8 cellular contexts compared by ENCODE assay signal in the genomic region with DNA sequence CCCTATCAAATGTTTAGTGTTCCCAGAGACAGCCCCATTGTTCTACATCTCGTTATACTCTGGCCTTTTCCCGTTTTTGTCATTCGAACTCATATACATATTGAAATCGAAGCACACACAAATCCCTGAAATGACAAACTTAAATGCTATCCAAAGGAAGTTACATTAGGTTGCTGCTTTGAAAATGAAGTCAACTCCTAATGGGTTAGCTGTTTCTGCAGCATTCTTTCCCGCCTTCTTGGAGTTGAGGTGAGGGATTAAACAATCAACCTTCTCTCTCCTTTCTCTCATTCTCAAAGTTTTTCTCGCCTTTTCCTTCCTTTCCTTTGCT. TPM values are rescaled to one million over a fixed set of nuclear protein-coding genes. Genes with fewer than 3 reads are reported as not detected.
DNase-seq lines count a peak whose midpoint lies in the region; ATAC-seq, FAIRE-seq and TF ChIP-seq lines count a peak whose summit lies in the region.

No MANE protein-coding gene starts in this region.

- CTCF ChIA-PET in PC-3 (lab: Charles Lee) (interaction anchor here (0.6 kb wide), 1 partner anchor 136 kb away, joined by 3 read pairs; no protein-coding TSS in a partner anchor), endothelial cell of umbilical vein (lab: Charles Lee) (interaction anchor here (0.7 to 4.9 kb wide), 10 partner anchors 11 to 256 kb away, joined by 3 to 24 read pairs (median 4); partner anchors contain the start of genes M6PR and RIMKLB)

- H2AFZ ChIP-seq in PC-3 (ENCODE audit: low read length) = peak overlapping the region; percentile 97
- H2AFZ ChIP-seq in endothelial cell of umbilical vein (ENCODE audit: low read depth, low read length) = peak overlapping the region; percentile 87

- H3K27ac ChIP-seq in PC-3 (ENCODE audit: low read length) (no peak overlapping the region), endothelial cell of umbilical vein (ENCODE audit: insufficient read depth, low read depth, low read length) (peak overlapping the region; percentile 65)

- H3K4me1 ChIP-seq in PC-3 (ENCODE audit: insufficient read depth, low read length) (peaks cover 11% of the 10 kb centered on the region), endothelial cell of umbilical vein (ENCODE audit: control insufficient read depth, extremely low read depth, insufficient read depth, low read length) (peaks cover 18% of the 10 kb centered on the region)

- no peak for DNase-seq in GM12865 (ENCODE audit: low read depth)
- DNase-seq in PC-3 = no peak
- DNase-seq in endothelial cell of umbilical vein (ENCODE audit: low read depth, low spot score) = no peak
- no peak for DNase-seq in progenitor cell of endocrine pancreas (ENCODE audit: low spot score, unreplicated experiment)
- no peak for DNase-seq in middle frontal gyrus (ENCODE audit: extremely low spot score, low spot score)
- DNase-seq in stimulated activated CD4-positive, alpha-beta T cell treated with anti-CD3 and anti-CD28 coated beads, Interleukin-2, amount 100 ng/mL, for 24 hours = no peak
- no peak for DNase-seq in stimulated activated CD4-positive, alpha-beta T cell treated with anti-CD3 and anti-CD28 coated beads, Interleukin-2, amount 100 ng/mL, for 48 hours

- TF ChIP-seq CTCF in GM12865 (IDR thresholded peaks at IDR 0.05; ENCODE audit: insufficient read depth, low read depth, low read length, missing control alignments) (no peak), PC-3 (conservative IDR thresholded peaks at IDR 0.05; ENCODE audit: low read depth, low read length) (no peak), endothelial cell of umbilical vein (IDR thresholded peaks at IDR 0.05; ENCODE audit: extremely low read depth in 1 of 2, insufficient read depth in 1 of 2, low read depth in 1 of 2, low read length in 2 of 2) (no peak), progenitor cell of endocrine pancreas (IDR thresholded peaks at IDR 0.05; ENCODE audit: unreplicated experiment) (no peak)

- ATAC-seq in PC-3 (no peak), GM21390 (IDR thresholded peaks at IDR 0.05; ENCODE audit: unreplicated experiment) (no peak)

- FAIRE-seq in endothelial cell of umbilical vein (lab: Jason Lieb, UNC) = no peak

- H3K27me3 Mint-ChIP-seq in progenitor cell of endocrine pancreas = no peaks in the 10 kb centered on the region

- no peaks in the 10 kb centered on the region for H3K9me2 ChIP-seq in PC-3 (replicated peaks; ENCODE audit: low read length)

- H3K9ac ChIP-seq in PC-3 (ENCODE audit: low read length) = peak overlapping the region; percentile 35; the same call in 1 of the 2 replicates
- peak overlapping the region; percentile 69 for H3K9ac ChIP-seq in endothelial cell of umbilical vein (replicated peaks; ENCODE audit: extremely low read depth, insufficient read depth, low read length)

- H3K9me3 Mint-ChIP-seq in progenitor cell of endocrine pancreas (ENCODE audit: low read depth) = no peaks in the 10 kb centered on the region

- H3K36me3 ChIP-seq in PC-3 (ENCODE audit: low read depth, low read length) = no peaks in the 10 kb centered on the region
- H3K36me3 ChIP-seq in endothelial cell of umbilical vein (ENCODE audit: control insufficient read depth in 2 of 2, extremely low read depth in 1 of 2, insufficient read depth in 2 of 2, low read length in 2 of 2) = peaks cover 0 to 3% of the 10 kb centered on the region in 2 experiments

- peak overlapping the region; percentile 95 for H3K4me3 Mint-ChIP-seq in progenitor cell of endocrine pancreas (ENCODE audit: low read depth)

- peak overlapping the region; percentile 97 for H3K27ac Mint-ChIP-seq in progenitor cell of endocrine pancreas

- H3K4me1 Mint-ChIP-seq in progenitor cell of endocrine pancreas (ENCODE audit: low read depth) = peaks cover 29% of the 10 kb centered on the region

- TF ChIP-seq POLR2A in endothelial cell of umbilical vein (IDR thresholded peaks at IDR 0.05; ENCODE audit: low read depth, low read length) = no peak

- POLR2A ChIA-PET in PC-3 (lab: Charles Lee; ENCODE audit: unreplicated experiment) (interaction anchor here (0.7 kb wide), 1 partner anchor 123 kb away, joined by 8 read pairs; no protein-coding TSS in a partner anchor), endothelial cell of umbilical vein (lab: Charles Lee) (interaction anchor here (0.5 kb wide), 1 partner anchor 134 kb away, joined by 3 read pairs; no protein-coding TSS in a partner anchor)

- no peaks in the 10 kb centered on the region for H3K27me3 ChIP-seq in PC-3 (ENCODE audit: low read length)
- H3K27me3 ChIP-seq in endothelial cell of umbilical vein (ENCODE audit: control insufficient read depth in 2 of 2, insufficient read depth in 2 of 2, low read length in 2 of 2) = no peaks in the 10 kb centered on the region

- H3K4me3 ChIP-seq in GM12865 (ENCODE audit: low read depth, low read length) (peak overlapping the region; percentile 67; the same call in 1 of the 2 replicates), PC-3 (ENCODE audit: low read length) (peak overlapping the region; percentile 82), endothelial cell of umbilical vein (replicated peaks in 1 of 3; ENCODE audit: insufficient read depth in 1 of 3, low read depth in 1 of 3, low read length in 3 of 3) (peak overlapping the region; percentile 41 to 90 (median 75))

- no peaks in the 10 kb centered on the region for H3K79me2 ChIP-seq in PC-3 (ENCODE audit: low read length)
- H3K79me2 ChIP-seq in endothelial cell of umbilical vein (ENCODE audit: control insufficient read depth, insufficient read depth, low read length) = no peaks in the 10 kb centered on the region

- dilution Hi-C loops in endothelial cell of umbilical vein (cut with MboI; ENCODE audit: extremely low pct_ligation_motif_present, low sequenced_read_pairs) = no loop called here

- intact Hi-C loops in PC-3 (cut with micrococcal nuclease) = loop anchor here (2.0 to 5.0 kb wide), 2 partner anchors 35 to 134 kb away; partner anchors contain the start of gene M6PR
- intact Hi-C loops in endothelial cell of umbilical vein (cut with micrococcal nuclease) = loop anchor here (1.0 kb wide), 1 partner anchor 126 kb away; no protein-coding TSS in a partner anchor

- no TSS peak for BruUV-seq in PC-3 (replicated peaks; lab: Mats Ljungman, UMichigan)
- BruUV-seq in endothelial cell of umbilical vein (replicated peaks; lab: Mats Ljungman, UMichigan) = TSS peak; percentile 43

- no peaks in the 10 kb centered on the region for H3K9me1 ChIP-seq in endothelial cell of umbilical vein (replicated peaks; ENCODE audit: control insufficient read depth, extremely low read depth, insufficient read depth, low read length)

- no peaks in the 10 kb centered on the region for H3F3A ChIP-seq in PC-3 (ENCODE audit: low read length, unreplicated experiment)

- H3K4me2 ChIP-seq in PC-3 (ENCODE audit: low read length) (peak overlapping the region; percentile 86), endothelial cell of umbilical vein (ENCODE audit: insufficient read depth, low read length) (peak overlapping the region; percentile 94)

- H4K20me1 ChIP-seq in PC-3 (ENCODE audit: low read length) (no peaks in the 10 kb centered on the region), endothelial cell of umbilical vein (replicated peaks; ENCODE audit: control insufficient read depth, extremely low read depth, insufficient read depth, low read length) (no peaks in the 10 kb centered on the region)

- peaks cover 3% of the 10 kb centered on the region for H3K36me3 Mint-ChIP-seq in progenitor cell of endocrine pancreas (ENCODE audit: insufficient read depth)

- H3K9me3 ChIP-seq in PC-3 (ENCODE audit: low read length) (no peaks in the 10 kb centered on the region), endothelial cell of umbilical vein (replicated peaks; ENCODE audit: control insufficient read depth, insufficient read depth, low read length) (no peaks in the 10 kb centered on the region)

TF ChIP-seq in endothelial cell of umbilical vein, 7 proteins besides CTCF, POLR2A, EP300 and RAD21:
- no peak for TF ChIP-seq MYC (IDR thresholded peaks at IDR 0.05; ENCODE audit: low read depth, low read length)
- TF ChIP-seq, protein P1, sequence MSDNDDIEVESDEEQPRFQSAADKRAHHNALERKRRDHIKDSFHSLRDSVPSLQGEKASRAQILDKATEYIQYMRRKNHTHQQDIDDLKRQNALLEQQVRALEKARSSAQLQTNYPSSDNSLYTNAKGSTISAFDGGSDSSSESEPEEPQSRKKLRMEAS (IDR thresholded peaks at IDR 0.05; ENCODE audit: insufficient read depth, insufficient read length) = no peak
- TF ChIP-seq GATA2 (IDR thresholded peaks at IDR 0.05; ENCODE audit: insufficient read depth, insufficient read length, low read depth, low read length) = no peak
- TF ChIP-seq JUN (IDR thresholded peaks at IDR 0.05; ENCODE audit: borderline replicate concordance, insufficient read depth, insufficient read length, low read depth) = no peak
- TF ChIP-seq FOS (IDR thresholded peaks at IDR 0.05; ENCODE audit: borderline replicate concordance, insufficient read depth, low read length) = no peak
- no peak for TF ChIP-seq EZH2 (IDR thresholded peaks at IDR 0.05; ENCODE audit: borderline replicate concordance, low read depth, low read length, severe bottlenecking)
- TF ChIP-seq POLR2AphosphoS5 (IDR thresholded peaks at IDR 0.05; ENCODE audit: insufficient read depth, low read depth, low read length) = no peak

RNA-seq across cellular contexts. Expression of gene PHC1, which starts 0.6 kb away (rescaled TPM):
- total RNA-seq in PC-3 (2014; rRNA removed) = 6.9 and 7.0 TPM in 2 replicates
- 31.9 and 37.3 TPM in 2 replicates for total RNA-seq in endothelial cell of umbilical vein
- polyA plus RNA-seq in endothelial cell of umbilical vein = 66.3 and 84.3 TPM in 2 replicates
- 30.2 and 33.3 TPM in 2 replicates for polyA plus RNA-seq in endothelial cell of umbilical vein (2011; cell fraction: cytosol; rRNA removed)
- 188 and 215 TPM in 2 replicates for polyA plus RNA-seq in endothelial cell of umbilical vein (2011; cell fraction: nucleus; rRNA removed)
- polyA plus RNA-seq in endothelial cell of umbilical vein (2012) = 17.8 and 20.8 TPM in 2 replicates
- 40.3 and 43.8 TPM in 2 replicates for polyA minus RNA-seq in endothelial cell of umbilical vein
- polyA minus RNA-seq in endothelial cell of umbilical vein (2011; cell fraction: cytosol; rRNA and poly(A)+ RNA removed) = 7.9 TPM
- polyA minus RNA-seq in endothelial cell of umbilical vein (2011; cell fraction: nucleus; rRNA and poly(A)+ RNA removed) = 22.9 and 31.4 TPM in 2 replicates
- total RNA-seq in progenitor cell of endocrine pancreas = 200 and 209 TPM in 2 replicates

RNA-seq across cellular contexts. Expression of gene M6PR, which starts 35.8 kb away (rescaled TPM):
- 112 and 137 TPM in 2 replicates for total RNA-seq in PC-3 (2014; rRNA removed)
- 113 and 142 TPM in 2 replicates for total RNA-seq in endothelial cell of umbilical vein
- polyA plus RNA-seq in endothelial cell of umbilical vein = 111 and 124 TPM in 2 replicates
- polyA plus RNA-seq in endothelial cell of umbilical vein (2011; cell fraction: cytosol; rRNA removed) = 76.1 and 79.2 TPM in 2 replicates
- polyA plus RNA-seq in endothelial cell of umbilical vein (2011; cell fraction: nucleus; rRNA removed) = 103 and 142 TPM in 2 replicates
- polyA plus RNA-seq in endothelial cell of umbilical vein (2012) = 80.3 and 114 TPM in 2 replicates
- 261 and 281 TPM in 2 replicates for polyA minus RNA-seq in endothelial cell of umbilical vein
- 116 TPM for polyA minus RNA-seq in endothelial cell of umbilical vein (2011; cell fraction: cytosol; rRNA and poly(A)+ RNA removed)
- 44.9 and 92.8 TPM in 2 replicates for polyA minus RNA-seq in endothelial cell of umbilical vein (2011; cell fraction: nucleus; rRNA and poly(A)+ RNA removed)
- total RNA-seq in progenitor cell of endocrine pancreas = 189 and 200 TPM in 2 replicates
